ENCODE assay signal across 15 cellular contexts in the genomic region with DNA sequence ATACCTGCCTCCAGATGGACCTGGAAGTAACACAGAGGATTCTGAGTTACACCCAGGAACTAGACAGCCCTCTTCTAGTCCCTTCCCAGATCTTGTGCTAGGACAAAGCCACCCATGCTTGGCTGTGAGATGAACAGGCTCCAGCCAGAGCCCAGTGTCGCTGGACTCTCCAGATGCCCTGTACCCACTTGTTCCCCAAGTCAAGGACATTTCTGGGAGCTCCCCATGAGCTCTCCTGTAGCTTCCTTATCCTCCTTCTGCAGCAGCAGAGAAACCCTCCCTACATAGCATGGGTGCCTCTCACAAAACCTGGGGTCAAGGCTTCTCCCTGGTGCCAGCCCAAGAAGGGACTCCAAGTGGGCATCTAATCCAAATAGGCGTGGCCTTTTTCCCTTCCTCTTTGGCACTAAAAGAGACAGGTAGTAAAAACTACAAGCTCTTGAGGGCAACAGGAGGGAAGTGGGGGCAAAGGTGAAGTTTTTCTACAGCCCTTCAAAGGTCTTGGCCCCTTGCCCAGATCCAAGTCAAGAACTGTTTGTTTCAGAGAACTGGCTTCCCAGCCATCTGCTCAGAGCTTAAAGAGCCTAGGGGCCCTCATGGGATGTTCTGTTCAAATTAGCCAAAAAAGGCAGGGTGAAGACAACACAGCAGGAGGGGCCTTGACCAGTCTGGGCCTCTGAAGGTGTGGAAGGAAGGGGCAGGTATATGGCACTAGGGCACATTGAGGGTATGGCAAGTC. TPM values are rescaled to one million over a fixed set of nuclear protein-coding genes. Genes with fewer than 3 reads are reported as not detected.
DNase-seq lines count a peak whose midpoint lies in the region; ATAC-seq, FAIRE-seq and TF ChIP-seq lines count a peak whose summit lies in the region.
"Had no signal": no experiment of that assay in that cellular context is flagged by ENCODE, and none has a peak within 500 bp of the region (broad histone marks: within the 10 kb centered on the region; RNA-seq: fewer than 3 reads in every experiment).

No MANE protein-coding gene starts in this region.

- FAIRE-seq in colon (lab: Jason Lieb, UNC), result peak; percentile 43
- FAIRE-seq: GM12878, islet of Langerhans had no signal

- TF ChIP-seq CTCF in gastrocnemius medialis (IDR thresholded peaks at IDR 0.05 in 4 of 5, conservative IDR thresholded peaks at IDR 0.05 in 1 of 5), result no peak

- in situ Hi-C loops in gastrocnemius medialis (cut with MboI; ENCODE audit: low sequenced_read_pairs in 4 of 4), result loop anchor here in 1 of 4 donors (25.0 kb wide), 1 partner anchor 290 kb away; no protein-coding TSS in a partner anchor

- H3K36me3 ChIP-seq in gastrocnemius medialis, result no peaks in the 10 kb centered on the region

- H3K27me3 Mint-ChIP-seq in stimulated activated naive B cell treated with anti-CD40 and anti-IgM and Interleukin-4, amounts not matched to agents 10 μg/mL and 1 μg/mL and 100 μg/mL, for 72 hours, result peaks cover under 1 to 5% of the 10 kb centered on the region in 2 donors
- H3K27me3 Mint-ChIP-seq in T-helper 17 cell, result no peaks in the 10 kb centered on the region
- H3K27me3 Mint-ChIP-seq: type B pancreatic cell had no signal

- no peaks in the 10 kb centered on the region for H3K4me1 Mint-ChIP-seq in stimulated activated naive B cell treated with anti-CD40 and anti-IgM and Interleukin-4, amounts not matched to agents 10 μg/mL and 1 μg/mL and 100 μg/mL, for 72 hours
- H3K4me1 Mint-ChIP-seq in T-helper 17 cell, result no peaks in the 10 kb centered on the region

- no peaks in the 10 kb centered on the region for H3K4me1 ChIP-seq in gastrocnemius medialis

- no peak overlapping the region for H3K4me3 ChIP-seq in gastrocnemius medialis
- H3K4me3 ChIP-seq: GM12878 had no signal

- no peak for TF ChIP-seq POLR2A in gastrocnemius medialis (IDR thresholded peaks at IDR 0.05)

- peaks cover 0 to 5% of the 10 kb centered on the region in 2 donors for H3K36me3 Mint-ChIP-seq in stimulated activated naive B cell treated with anti-CD40 and anti-IgM and Interleukin-4, amounts not matched to agents 10 μg/mL and 1 μg/mL and 100 μg/mL, for 72 hours
- H3K36me3 Mint-ChIP-seq in T-helper 17 cell (ENCODE audit: low read depth), result no peaks in the 10 kb centered on the region
- H3K36me3 Mint-ChIP-seq: type B pancreatic cell had no signal

- no peak overlapping the region for H3K4me3 Mint-ChIP-seq in stimulated activated naive B cell treated with anti-CD40 and anti-IgM and Interleukin-4, amounts not matched to agents 10 μg/mL and 1 μg/mL and 100 μg/mL, for 72 hours
- H3K4me3 Mint-ChIP-seq in T-helper 17 cell, result no peak overlapping the region
- H3K4me3 Mint-ChIP-seq: activated CD8-positive, alpha-beta T cell treated with anti-CD3 and anti-CD28 coated beads for 36 hours; naive thymus-derived CD4-positive, alpha-beta T cell; type B pancreatic cell had no signal

- H3K9me3 ChIP-seq in T-helper 17 cell (ENCODE audit: control insufficient read depth, low read length, poor library complexity, severe bottlenecking), result no peaks in the 10 kb centered on the region
- H3K9me3 ChIP-seq in gastrocnemius medialis, result no peaks in the 10 kb centered on the region

- no peak overlapping the region for H3K27ac ChIP-seq in gastrocnemius medialis

- H3K9me3 Mint-ChIP-seq in stimulated activated naive B cell treated with anti-CD40 and anti-IgM and Interleukin-4, amounts not matched to agents 10 μg/mL and 1 μg/mL and 100 μg/mL, for 72 hours, result no peaks in the 10 kb centered on the region
- H3K9me3 Mint-ChIP-seq: activated CD8-positive, alpha-beta T cell treated with anti-CD3 and anti-CD28 coated beads for 36 hours; type B pancreatic cell had no signal

- DNase-seq in NCI-H345 (lab: John Stamatoyannopoulos, UW) (peak; percentile 9), NCI-H345 treated with DMSO at 0.1 percent for 48 hours (lab: John Stamatoyannopoulos, UW; ENCODE audit: unreplicated experiment) (no peak), NCI-H2196 (lab: John Stamatoyannopoulos, UW; ENCODE audit: unreplicated experiment) (peak; percentile 69), T-helper 17 cell (no peak), gastrocnemius medialis (no peak)
- DNase-seq in stimulated activated naive B cell treated with anti-CD40 and anti-IgM and Interleukin-4, amounts not matched to agents 10 μg/mL and 1 μg/mL and 100 μg/mL, for 72 hours, result no peak
- DNase-seq: activated CD8-positive, alpha-beta T cell treated with anti-CD3 and anti-CD28 coated beads for 36 hours; activated naive CD4-positive, alpha-beta T cell treated with anti-CD3 and anti-CD28 coated beads, Interleukin-2, amount 50 U/mL, for 16 hours; naive thymus-derived CD4-positive, alpha-beta T cell had no signal

- H3K27ac Mint-ChIP-seq in stimulated activated naive B cell treated with anti-CD40 and anti-IgM and Interleukin-4, amounts not matched to agents 10 μg/mL and 1 μg/mL and 100 μg/mL, for 72 hours, result peak overlapping the region; percentile 33
- H3K27ac Mint-ChIP-seq in T-helper 17 cell, result no peak overlapping the region
- H3K27ac Mint-ChIP-seq: activated CD8-positive, alpha-beta T cell treated with anti-CD3 and anti-CD28 coated beads for 36 hours; type B pancreatic cell had no signal

- no peak for ATAC-seq in stimulated activated naive B cell treated with anti-CD40 and anti-IgM and Interleukin-4, amounts not matched to agents 10 μg/mL and 1 μg/mL and 100 μg/mL, for 72 hours (replicated peaks)
- ATAC-seq in T-helper 17 cell, result no peak
- ATAC-seq in HG02870 (IDR thresholded peaks at IDR 0.05; ENCODE audit: unreplicated experiment), result no peak
- ATAC-seq in gastrocnemius medialis, result no peak
- ATAC-seq: activated CD8-positive, alpha-beta T cell treated with anti-CD3 and anti-CD28 coated beads for 36 hours; GM12878; naive thymus-derived CD4-positive, alpha-beta T cell; Panc1 had no signal

- intact Hi-C loops in gastrocnemius medialis (cut with DNase I; ENCODE audit: low total_unique reads), result loop anchor here (10.0 kb wide), 1 partner anchor 297 kb away; no protein-coding TSS in a partner anchor

- H3K27me3 ChIP-seq in gastrocnemius medialis, result no peaks in the 10 kb centered on the region

RNA-seq across cellular contexts. Expression of gene ERCC6L, which starts 8.5 kb away (rescaled TPM):
- total RNA-seq in T-helper 17 cell (under 1 TPM in 1 of 2 donors, not detected in 1; 0.10 TPM), gastrocnemius medialis (under 1 TPM in 1 of 4 donors, not detected in 3; 0.07 TPM)

RNA-seq across cellular contexts. Expression of gene RPS4X, which starts 29.7 kb away (rescaled TPM):
- 1,000 to 10,000 TPM; 1,445 to 1,548 TPM for total RNA-seq in T-helper 17 cell
- 100 to 1,000 TPM; 539 to 662 (median 575) TPM for total RNA-seq in gastrocnemius medialis

RNA-seq across cellular contexts. Expression of gene CITED1, which starts 58.3 kb away (rescaled TPM):
- total RNA-seq in T-helper 17 cell, result 1 to 10 TPM in 1 of 2 donors, not detected in 1; 1.5 TPM
- total RNA-seq in gastrocnemius medialis, result not detected
- total RNA-seq: activated CD8-positive, alpha-beta T cell treated with anti-CD3 and anti-CD28 coated beads for 36 hours; GM12878 had no signal

Comparison
In these comparisons a context has a peak if more than half of its experiments do, and no peak if none do; other contexts are left out.
1. DNase-seq: peak in NCI-H345 (single experiment) and NCI-H2196 (single experiment); none in NCI-H345 treated with DMSO at 0.1 percent for 48 hours (single experiment), stimulated activated naive B cell treated with anti-CD40 and anti-IgM and Interleukin-4, amounts not matched to agents 10 μg/mL and 1 μg/mL and 100 μg/mL, for 72 hours (single experiment), T-helper 17 cell (0 of 3) and gastrocnemius medialis (0 of 2).